In the genomic region with DNA sequence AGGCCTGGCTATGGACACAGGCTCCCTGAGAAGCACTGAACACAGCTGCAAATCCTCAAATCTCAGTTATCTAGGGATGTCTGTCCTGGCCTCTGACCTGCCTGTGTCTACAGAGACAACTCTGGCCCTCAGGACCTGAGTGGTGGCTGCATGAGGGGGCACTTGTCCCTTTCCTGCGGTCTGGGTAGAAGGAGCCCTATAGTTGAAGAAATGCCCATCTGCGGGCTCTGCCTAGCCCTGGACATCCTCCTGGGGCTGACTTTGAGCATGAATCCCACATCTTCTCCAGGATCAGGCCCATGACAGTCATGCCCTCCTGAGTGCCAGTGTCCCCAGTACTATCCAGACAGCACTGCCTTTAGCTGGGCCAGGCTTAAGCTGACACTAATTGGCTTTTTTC, we compare ENCODE assay signal across 29 cellular contexts. TPM values are rescaled to one million over a fixed set of nuclear protein-coding genes. Genes with fewer than 3 reads are reported as not detected.
"Had no signal": no experiment of that assay in that cellular context is flagged by ENCODE, and none has a peak within 500 bp of the region (broad histone marks: within the 10 kb centered on the region; RNA-seq: fewer than 3 reads in every experiment).

No MANE protein-coding gene starts in this region.

- H3K4me1 ChIP-seq: prostate gland had no signal

- H3K4me3 Mint-ChIP-seq: activated naive CD8-positive, alpha-beta T cell; central memory CD8-positive, alpha-beta T cell; dendritic cell treated with granulocyte-macrophage colony-stimulating factor and Interleukin-4, amounts not matched to agents 40 ng/mL and 50 ng/mL, for 4 days; naive thymus-derived CD4-positive, alpha-beta T cell; neural crest cell; stimulated activated naive B cell treated with anti-CD40 and anti-IgM and Interleukin-4, amounts not matched to agents 10 μg/mL and 1 μg/mL and 100 μg/mL, for 72 hours; WTC11 had no signal

- H3K4me3 ChIP-seq: esophagus squamous epithelium, pancreas, prostate gland, sigmoid colon, stomach, thyroid gland, upper lobe of left lung, vagina had no signal

- H3K36me3 ChIP-seq: pancreas, prostate gland had no signal

- DNase-seq: activated CD4-positive, alpha-beta T cell treated with anti-CD3 and anti-CD28 coated beads, Interleukin-2, amount 50 U/mL, for 48 hours; activated CD8-positive, alpha-beta memory T cell treated with anti-CD3 and anti-CD28 coated beads for 24 hours; activated effector memory CD4-positive, alpha-beta T cell treated with Interleukin-2 at 50 U/mL for 16 hours; activated naive CD4-positive, alpha-beta T cell treated with Interleukin-2 at 50 U/mL for 16 hours; anterior cingulate cortex; esophagus squamous epithelium; foreskin melanocyte; kidney; midbrain; naive thymus-derived CD4-positive, alpha-beta T cell; nucleus accumbens; pancreas; retina; sigmoid colon; small intestine; stimulated activated CD4-positive, alpha-beta T cell treated with anti-CD3 and anti-CD28 coated beads, Interleukin-1b, Interleukin-23, amount 100 ng/mL, for 48 hours; stimulated activated CD4-positive, alpha-beta T cell treated with anti-CD3 and anti-CD28 coated beads, Interleukin-4, amount 100 ng/mL, for 4 hours; stimulated activated naive B cell treated with anti-CD40 and anti-IgM and Interleukin-4, amounts not matched to agents 10 μg/mL and 1 μg/mL and 100 μg/mL, for 72 hours; stomach; T-helper 2 cell; thyroid gland; upper lobe of left lung had no signal

- H3K27me3 ChIP-seq: esophagus squamous epithelium, pancreas, sigmoid colon, stomach, thyroid gland, upper lobe of left lung, vagina had no signal

- H3K9me3 Mint-ChIP-seq: central memory CD8-positive, alpha-beta T cell; dendritic cell treated with granulocyte-macrophage colony-stimulating factor and Interleukin-4, amounts not matched to agents 40 ng/mL and 50 ng/mL, for 4 days; naive thymus-derived CD4-positive, alpha-beta T cell; neural crest cell; stimulated activated naive B cell treated with anti-CD40 and anti-IgM and Interleukin-4, amounts not matched to agents 10 μg/mL and 1 μg/mL and 100 μg/mL, for 72 hours had no signal

- H3K9me3 ChIP-seq: esophagus squamous epithelium, pancreas, prostate gland, sigmoid colon, stomach, thyroid gland, upper lobe of left lung, vagina had no signal

- H3K4me1 Mint-ChIP-seq: central memory CD8-positive, alpha-beta T cell had no signal

- H3K27me3 Mint-ChIP-seq: activated naive CD8-positive, alpha-beta T cell; central memory CD8-positive, alpha-beta T cell; naive thymus-derived CD4-positive, alpha-beta T cell; stimulated activated naive B cell treated with anti-CD40 and anti-IgM and Interleukin-4, amounts not matched to agents 10 μg/mL and 1 μg/mL and 100 μg/mL, for 72 hours had no signal

- H3K27ac ChIP-seq: esophagus squamous epithelium, pancreas, prostate gland, sigmoid colon, stomach, thyroid gland, upper lobe of left lung, vagina had no signal

- H3K27ac Mint-ChIP-seq: activated naive CD8-positive, alpha-beta T cell; dendritic cell treated with granulocyte-macrophage colony-stimulating factor and Interleukin-4, amounts not matched to agents 40 ng/mL and 50 ng/mL, for 4 days; naive thymus-derived CD4-positive, alpha-beta T cell; WTC11 had no signal

RNA-seq across cellular contexts. Expression of a gene that starts 41.5 kb away (rescaled TPM):
- total RNA-seq: naive thymus-derived CD4-positive, alpha-beta T cell had no signal
- polyA plus RNA-seq: naive thymus-derived CD4-positive, alpha-beta T cell had no signal
